Comparison of ENCODE assay signal across 9 cellular contexts in genomic region chr3:193970773-193971206, GRCh38.
DNase-seq lines count a peak whose midpoint lies in the region; ATAC-seq and TF ChIP-seq lines count a peak whose summit lies in the region.
"Had no signal": no experiment of that assay in that cellular context is flagged by ENCODE, and none has a peak within 500 bp of the region (broad histone marks: within the 10 kb centered on the region; RNA-seq: fewer than 3 reads in every experiment).

No MANE protein-coding gene starts in this region.

- peak overlapping the region in 2 of 3 experiments; percentile 59 to 75 for H3K27ac Mint-ChIP-seq in nephron

- ATAC-seq in GM19025 (IDR thresholded peaks at IDR 0.05; ENCODE audit: low read depth, unreplicated experiment) (peak; percentile 4), HG02973 (IDR thresholded peaks at IDR 0.05; ENCODE audit: unreplicated experiment) (peak; percentile 27)

- H3K4me1 Mint-ChIP-seq in nephron = peaks cover 70% of the 10 kb centered on the region

- H3K36me3 Mint-ChIP-seq in nephron (ENCODE audit: low read depth) = no peaks in the 10 kb centered on the region

- H3K4me3 Mint-ChIP-seq in nephron = peak overlapping the region in 1 of 3 experiments; percentile 40

- TF ChIP-seq CTCF in VCaP (conservative IDR thresholded peaks at IDR 0.05) (no peak), nephron (IDR thresholded peaks at IDR 0.05; ENCODE audit: unreplicated experiment in 3 of 3) (no peak)

- H3K27me3 Mint-ChIP-seq in nephron (ENCODE audit: low read depth) = peaks cover 48% of the 10 kb centered on the region

- peak overlapping the region; percentile 70 for H3K27ac ChIP-seq in VCaP

- DNase-seq in NCI-H748 treated with DMSO at 0.1 percent for 48 hours (lab: John Stamatoyannopoulos, UW) = no peak
- no peak for DNase-seq in COR-L47 (lab: John Stamatoyannopoulos, UW)
- DNase-seq in GOT3 (lab: John Stamatoyannopoulos, UW) = no peak
- DNase-seq in activated CD4-positive, CD25-positive, alpha-beta regulatory T cell (lab: John Stamatoyannopoulos, UW) = no peak
- DNase-seq: NCI-H1694 had no signal

- no peaks in the 10 kb centered on the region for H3K9me3 Mint-ChIP-seq in nephron
